ENCODE assay signal across 8 cellular contexts in the genomic region with DNA sequence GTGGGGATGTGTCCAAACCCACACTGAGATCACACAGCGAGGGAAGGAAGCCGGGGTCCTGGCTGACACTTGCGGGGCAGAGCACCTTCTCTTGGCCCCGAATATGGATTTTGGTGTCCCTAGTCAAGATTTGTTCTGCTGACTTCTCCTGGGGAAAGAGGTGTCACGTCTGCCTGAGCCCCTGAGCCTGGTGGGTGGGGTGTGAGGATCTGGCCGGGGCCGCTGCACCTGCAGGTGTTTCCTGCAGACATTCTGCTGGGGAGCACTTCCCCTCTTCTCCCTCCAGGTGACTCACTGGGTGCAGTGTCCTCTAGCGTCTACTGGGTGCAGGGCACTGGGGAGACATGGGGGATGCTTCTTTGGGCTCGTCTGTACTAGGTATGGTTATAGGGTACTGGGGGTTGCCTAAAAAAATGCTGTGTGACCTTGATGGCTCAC.
A peak's percentile ranks its signal among the peaks of the same experiment; 100 is the strongest.
DNase-seq lines count a peak whose midpoint lies in the region; ATAC-seq and TF ChIP-seq lines count a peak whose summit lies in the region.

No MANE protein-coding gene starts in this region.

- H3K4me1 Mint-ChIP-seq in activated CD8-positive, alpha-beta memory T cell treated with anti-CD3 and anti-CD28 coated beads, Interleukin-2, amount 10 ng/mL, durations not matched to agents 7 days and 5 days, result peaks cover 82% of the 10 kb centered on the region

- H3K9ac ChIP-seq in MM.1S (ENCODE audit: low read length), result peak overlapping the region; percentile 95

- H3K9me3 Mint-ChIP-seq in activated CD8-positive, alpha-beta memory T cell treated with anti-CD3 and anti-CD28 coated beads, Interleukin-2, amount 10 ng/mL, durations not matched to agents 7 days and 5 days (ENCODE audit: low read depth), result no peaks in the 10 kb centered on the region

- CTCF ChIA-PET in activated CD8-positive, alpha-beta memory T cell treated with anti-CD3 and anti-CD28 coated beads, Interleukin-2, amount 10 ng/mL, durations not matched to agents 7 days and 5 days (lab: Charles Lee), result interaction anchor here (0.6 to 13.5 kb wide), 20 partner anchors 9 to 236 kb away, joined by 3 to 114 read pairs (median 4); partner anchors contain the start of genes GRK5 and RGS10

- H3K4me2 ChIP-seq in MM.1S (ENCODE audit: low read depth, low read length), result peak overlapping the region; percentile 100

- H3K36me3 Mint-ChIP-seq in activated CD8-positive, alpha-beta memory T cell treated with anti-CD3 and anti-CD28 coated beads, Interleukin-2, amount 10 ng/mL, durations not matched to agents 7 days and 5 days, result no peaks in the 10 kb centered on the region

- peak overlapping the region; percentile 81 for H3K4me3 ChIP-seq in MM.1S (ENCODE audit: low read length)

- H3K4me3 Mint-ChIP-seq in activated CD8-positive, alpha-beta memory T cell treated with anti-CD3 and anti-CD28 coated beads, Interleukin-2, amount 10 ng/mL, durations not matched to agents 7 days and 5 days, result peak overlapping the region; percentile 74

- H4K20me1 ChIP-seq in MM.1S (ENCODE audit: insufficient read depth, low read length), result no peaks in the 10 kb centered on the region; the same call in 1 of the 2 replicates

- DNase-seq in MM.1S, result peak; percentile 93
- DNase-seq in activated CD8-positive, alpha-beta memory T cell treated with anti-CD3 and anti-CD28 coated beads, Interleukin-2, amount 10 ng/mL, durations not matched to agents 7 days and 5 days, result peak; percentile 85
- DNase-seq in foreskin keratinocyte, result peak in 1 of 2 donors; percentile 58
- DNase-seq in stimulated activated CD4-positive, alpha-beta T cell treated with anti-CD3 and anti-CD28 coated beads, TNF-alpha, amount 100 ng/mL, for 1 hour (ENCODE audit: low read depth in 3 of 3, low spot score in 1 of 3), result peak; percentile 36 to 60 (median 44)
- no peak for DNase-seq in ecto neural progenitor cell (ENCODE audit: low spot score)
- DNase-seq in hypothalamus (lab: John Stamatoyannopoulos, UW), result no peak

- no peaks in the 10 kb centered on the region for H3K9me2 ChIP-seq in MM.1S (replicated peaks; ENCODE audit: insufficient read depth, low read length)

- ATAC-seq in GM21786 (IDR thresholded peaks at IDR 0.05; ENCODE audit: unreplicated experiment), result peak; percentile 72
- ATAC-seq in activated CD8-positive, alpha-beta memory T cell treated with anti-CD3 and anti-CD28 coated beads, Interleukin-2, amount 10 ng/mL, durations not matched to agents 7 days and 5 days, result peak; percentile 72
- peak; percentile 59 for ATAC-seq in foreskin keratinocyte

- no peaks in the 10 kb centered on the region for H3K9me3 ChIP-seq in MM.1S (replicated peaks; ENCODE audit: insufficient read depth, low read length)

- peaks cover 54% of the 10 kb centered on the region for H3K79me2 ChIP-seq in MM.1S (ENCODE audit: low read length)

- H3K27me3 ChIP-seq in MM.1S (replicated peaks; ENCODE audit: insufficient read depth, low read length) (no peaks in the 10 kb centered on the region), foreskin keratinocyte (no peaks in the 10 kb centered on the region)

- H3K36me3 ChIP-seq in MM.1S (replicated peaks; ENCODE audit: insufficient read depth, low read length), result no peaks in the 10 kb centered on the region

- H3K27me3 Mint-ChIP-seq in activated CD8-positive, alpha-beta memory T cell treated with anti-CD3 and anti-CD28 coated beads, Interleukin-2, amount 10 ng/mL, durations not matched to agents 7 days and 5 days, result peaks cover 14% of the 10 kb centered on the region

- H3K4me1 ChIP-seq in MM.1S (ENCODE audit: low read length) (peaks cover 47% of the 10 kb centered on the region), foreskin keratinocyte (peaks cover 25% of the 10 kb centered on the region)

- peaks cover 20% of the 10 kb centered on the region for H3F3A ChIP-seq in MM.1S (ENCODE audit: insufficient read depth, low read length)

- peak overlapping the region; percentile 33 for H2AFZ ChIP-seq in MM.1S (ENCODE audit: low read length)

- H3K27ac ChIP-seq in MM.1S (ENCODE audit: low read length), result peak overlapping the region; percentile 98
- H3K27ac ChIP-seq in foreskin keratinocyte, result no peak overlapping the region

- H3K27ac Mint-ChIP-seq in activated CD8-positive, alpha-beta memory T cell treated with anti-CD3 and anti-CD28 coated beads, Interleukin-2, amount 10 ng/mL, durations not matched to agents 7 days and 5 days, result peak overlapping the region; percentile 99

- TF ChIP-seq CTCF in GM12801 (IDR thresholded peaks at IDR 0.05; ENCODE audit: extremely low read depth, insufficient read length), result peak; percentile 65
- peak; percentile 88 for TF ChIP-seq CTCF in MM.1S (IDR thresholded peaks at IDR 0.05; ENCODE audit: low read length)
- peak; percentile 58 for TF ChIP-seq CTCF in foreskin keratinocyte (conservative IDR thresholded peaks at IDR 0.05)

Comparison
In these comparisons a context has a peak if more than half of its experiments do, and no peak if none do; other contexts are left out.
1. DNase-seq: peak in MM.1S (single experiment), activated CD8-positive, alpha-beta memory T cell treated with anti-CD3 and anti-CD28 coated beads, Interleukin-2, amount 10 ng/mL, durations not matched to agents 7 days and 5 days (single experiment) and stimulated activated CD4-positive, alpha-beta T cell treated with anti-CD3 and anti-CD28 coated beads, TNF-alpha, amount 100 ng/mL, for 1 hour (3 of 3); none in ecto neural progenitor cell (single experiment) and hypothalamus (0 of 51).
2. Peak in every context shown above with its lines, with median percentiles within 50 percentile points of each other: CTCF ChIP-seq and ATAC-seq.